ENCODE assay signal across 8 cellular contexts in genomic region chr17:38869647-38870258, GRCh38. TPM values are rescaled to one million over a fixed set of nuclear protein-coding genes. Genes with fewer than 3 reads are reported as not detected.
DNase-seq lines count a peak whose midpoint lies in the region; ATAC-seq and TF ChIP-seq lines count a peak whose summit lies in the region.

Gene LASP1, plus strand, starts transcription at chr17:38870058. Its CDS starts 132 bp downstream, at chr17:38870190.

- peaks cover 51% of the 10 kb centered on the region for H3K4me1 Mint-ChIP-seq in T-helper 17 cell

- TF ChIP-seq CTCF in GM10266 (IDR thresholded peaks at IDR 0.05; ENCODE audit: control insufficient read depth, insufficient read depth, low read depth, missing control alignments) (no peak), left ventricle myocardium inferior (IDR thresholded peaks at IDR 0.05; ENCODE audit: borderline replicate concordance) (no peak), psoas muscle (IDR thresholded peaks at IDR 0.05) (no peak)

- H3K27ac ChIP-seq in left ventricle myocardium inferior (replicated peaks) (peak within 1 kb of the TSS; percentile 97), psoas muscle (peak within 1 kb of the TSS; percentile 85), urinary bladder (ENCODE audit: low read depth) (peak within 1 kb of the TSS; percentile 94)

- H3K27me3 ChIP-seq in left ventricle myocardium inferior (ENCODE audit: low read depth), result no peaks in the 10 kb centered on the region
- H3K27me3 ChIP-seq in psoas muscle (ENCODE audit: insufficient read depth in 3 of 3, low read length in 2 of 3), result no peaks in the 10 kb centered on the region

- no peaks in the 10 kb centered on the region for H3K36me3 ChIP-seq in left ventricle myocardium inferior
- no peaks in the 10 kb centered on the region for H3K36me3 ChIP-seq in psoas muscle (ENCODE audit: insufficient read depth in 1 of 2, low read depth in 1 of 2)
- no peaks in the 10 kb centered on the region for H3K36me3 ChIP-seq in urinary bladder (ENCODE audit: insufficient read depth)

- H3K36me3 Mint-ChIP-seq in T-helper 17 cell (ENCODE audit: low read depth), result peaks cover 4% of the 10 kb centered on the region

- WGBS in psoas muscle, 3 donors, result 0% methylated on average over 39 to 65 of the region's 65 CpGs
- under 1% methylated on average over 65 of the region's 65 CpGs for WGBS in urinary bladder

- peak within 1 kb of the TSS; percentile 99 for H3K4me3 Mint-ChIP-seq in T-helper 17 cell

- H3K4me1 ChIP-seq in left ventricle myocardium inferior (peaks cover 64% of the 10 kb centered on the region), psoas muscle (peaks cover 28% of the 10 kb centered on the region), urinary bladder (ENCODE audit: insufficient read depth) (peaks cover 2% of the 10 kb centered on the region)

- H3K27me3 Mint-ChIP-seq in T-helper 17 cell, result no peaks in the 10 kb centered on the region

- peak within 1 kb of the TSS; percentile 99 for H3K27ac Mint-ChIP-seq in T-helper 17 cell

- H3K9me3 ChIP-seq in T-helper 17 cell (ENCODE audit: control insufficient read depth, low read length, poor library complexity, severe bottlenecking) (no peaks in the 10 kb centered on the region), left ventricle myocardium inferior (replicated peaks) (no peaks in the 10 kb centered on the region), psoas muscle (no peaks in the 10 kb centered on the region)

- H3K4me3 ChIP-seq in left ventricle myocardium inferior (peak within 1 kb of the TSS; percentile 99), psoas muscle (peak within 1 kb of the TSS; percentile 93), urinary bladder (ENCODE audit: low read depth, low read length) (peak within 1 kb of the TSS; percentile 95)

- ATAC-seq in HG02588 (IDR thresholded peaks at IDR 0.05; ENCODE audit: unreplicated experiment) (peak; percentile 39), T-helper 17 cell (peak; percentile 74), psoas muscle (peak; percentile 84 to 88 (median 87))

- DNase-seq in GM10266 (ENCODE audit: extremely low spot score), result peak; percentile 91
- DNase-seq in NCI-H1417 (lab: John Stamatoyannopoulos, UW), result peak; percentile 91 to 93 (median 91)
- DNase-seq in T-helper 17 cell, result peak; percentile 77 to 80 (median 78)
- peak; percentile 75 for DNase-seq in amniotic stem cell (lab: John Stamatoyannopoulos, UW)
- peak; percentile 90 for DNase-seq in left ventricle myocardium inferior
- DNase-seq in psoas muscle, result peak; percentile 87 to 93

- intact Hi-C loops in left ventricle myocardium inferior (cut with micrococcal nuclease) (loop anchor here (10.0 kb wide), 1 partner anchor 55 kb away; the partner anchor contains the start of gene LASP1NB), psoas muscle (cut with DNase I) (loop anchor here (5.0 to 10.0 kb wide), 3 partner anchors 38 to 285 kb away; partner anchors contain the start of gene PLXDC1 (in 2 of the 2))

RNA-seq across cellular contexts. Expression of gene LASP1, which starts in this region (rescaled TPM):
- 100 to 1,000 TPM; 106 to 115 TPM for total RNA-seq in T-helper 17 cell
- total RNA-seq in left ventricle myocardium inferior, result 29.4 TPM
- 10 to 100 TPM; 14.6 to 20.1 (median 17.2) TPM for total RNA-seq in psoas muscle
- polyA plus RNA-seq in psoas muscle, result 10 to 100 TPM in 2 of 3 donors, 1 to 10 TPM in 1; 8.6 to 14.0 (median 10.9) TPM
- 69.4 TPM for total RNA-seq in urinary bladder
- 50.3 TPM for polyA plus RNA-seq in urinary bladder

Comparison
In these comparisons a context has a peak if more than half of its experiments do, and no peak if none do; other contexts are left out.
1. Peak in every context shown above with its lines: DNase-seq, ATAC-seq, H3K4me3 ChIP-seq and H3K27ac ChIP-seq.